8 cellular contexts compared by ENCODE assay signal in genomic region chr6:154733610-154734379, GRCh38. TPM values are rescaled to one million over a fixed set of nuclear protein-coding genes. Genes with fewer than 3 reads are reported as not detected.
A peak's percentile ranks its signal among the peaks of the same experiment; 100 is the strongest.
DNase-seq lines count a peak whose midpoint lies in the region; ATAC-seq and TF ChIP-seq lines count a peak whose summit lies in the region.

No MANE protein-coding gene starts in this region.

- TF ChIP-seq EP300 in esophagus muscularis mucosa (IDR thresholded peaks at IDR 0.05), result no peak

- H3K27ac ChIP-seq in esophagus muscularis mucosa (replicated peaks in 1 of 4) (peak overlapping the region; percentile 95 to 99 (median 99)), muscle layer of colon (ENCODE audit: low read depth, low read length) (peak overlapping the region; percentile 100)

- WGBS in esophagus muscularis mucosa, result 0% methylated on average over 16 of the region's 73 CpGs

- DNase-seq in DMS53 treated with DMSO at 0.1 percent for 48 hours (lab: John Stamatoyannopoulos, UW; ENCODE audit: unreplicated experiment), result peak; percentile 82
- peak; percentile 76 for DNase-seq in KG1 (lab: John Stamatoyannopoulos, UW)
- peak; percentile 91 to 93 for DNase-seq in activated T-cell treated with anti-CD3 and anti-CD28 coated beads, Interleukin-2, amount 50 U/mL, for 48 hours
- DNase-seq in esophagus muscularis mucosa (ENCODE audit: extremely low spot score), result peak; percentile 99
- peak; percentile 66 to 74 for DNase-seq in stimulated activated CD8-positive, alpha-beta memory T cell treated with anti-CD3 and anti-CD28 coated beads, Interleukin-7, amount 100 ng/mL, for 1 hour (ENCODE audit: low read depth in 2 of 2)

- peak; percentile 69 for ATAC-seq in GM21737 (IDR thresholded peaks at IDR 0.05; ENCODE audit: unreplicated experiment)

- H3K27me3 ChIP-seq in esophagus muscularis mucosa (no peaks in the 10 kb centered on the region), muscle layer of colon (ENCODE audit: control insufficient read depth in 1 of 2, insufficient read depth in 2 of 2, low read length in 2 of 2) (no peaks in the 10 kb centered on the region)

- H3K9ac ChIP-seq in muscle layer of colon (ENCODE audit: low read length), result peak overlapping the region; percentile 54

- H3K4me3 ChIP-seq in esophagus muscularis mucosa (peak overlapping the region; percentile 84 to 97 (median 86)), muscle layer of colon (ENCODE audit: low read depth in 1 of 2, low read length in 2 of 2) (peak overlapping the region; percentile 92 to 97)

- peaks cover 53 to 58% (median 57%) of the 10 kb centered on the region in 4 donors for H3K4me1 ChIP-seq in esophagus muscularis mucosa
- H3K4me1 ChIP-seq in muscle layer of colon (ENCODE audit: insufficient read depth, low read length), result peaks cover 51% of the 10 kb centered on the region

- H3K9me3 ChIP-seq in esophagus muscularis mucosa (no peaks in the 10 kb centered on the region), muscle layer of colon (ENCODE audit: low read length) (no peaks in the 10 kb centered on the region)

- TF ChIP-seq CTCF in esophagus muscularis mucosa (IDR thresholded peaks at IDR 0.05), result no peak

- TF ChIP-seq POLR2A in esophagus muscularis mucosa (IDR thresholded peaks at IDR 0.05; ENCODE audit: low read depth), result no peak

- H3K36me3 ChIP-seq in esophagus muscularis mucosa (no peaks in the 10 kb centered on the region), muscle layer of colon (ENCODE audit: insufficient read depth, low read length) (no peaks in the 10 kb centered on the region)

- intact Hi-C loops in esophagus muscularis mucosa (cut with DNase I), result loop anchor here (2.0 to 5.0 kb wide), 2 partner anchors 56 to 71 kb away; no protein-coding TSS in a partner anchor

TF ChIP-seq in PFSK-1, 5 proteins besides CTCF, POLR2A, EP300 and RAD21:
- TF ChIP-seq TAF1 (IDR thresholded peaks at IDR 0.05; ENCODE audit: borderline replicate concordance, insufficient read depth, low read length), result peak; percentile 63; the same call in 1 of the 2 replicates
- no peak for TF ChIP-seq SIN3A (IDR thresholded peaks at IDR 0.05; ENCODE audit: borderline replicate concordance, insufficient read depth, low read length)
- TF ChIP-seq FOXP2 (optimal IDR thresholded peaks at IDR 0.05; ENCODE audit: borderline replicate concordance, extremely low read depth, extremely low read length, insufficient read depth), result peak; percentile 17
- peak; percentile 82 for TF ChIP-seq POLR2AphosphoS5 (IDR thresholded peaks at IDR 0.05; ENCODE audit: low read depth, low read length)

RNA-seq across cellular contexts. Expression of gene SCAF8, which starts 0.6 kb away (rescaled TPM):
- 16.8 TPM for polyA plus RNA-seq in PFSK-1 (2012; ENCODE audit: insufficient read length, low read depth)
- total RNA-seq in esophagus muscularis mucosa, result 10 to 100 TPM; 35.7 to 42.0 (median 38.8) TPM

Comparison
In these comparisons a context has a peak if more than half of its experiments do, and no peak if none do; other contexts are left out.
1. Peak in every context shown above with its lines: DNase-seq, ATAC-seq, H3K4me3 ChIP-seq and H3K27ac ChIP-seq.